12 cellular contexts compared by ENCODE assay signal in the genomic region with DNA sequence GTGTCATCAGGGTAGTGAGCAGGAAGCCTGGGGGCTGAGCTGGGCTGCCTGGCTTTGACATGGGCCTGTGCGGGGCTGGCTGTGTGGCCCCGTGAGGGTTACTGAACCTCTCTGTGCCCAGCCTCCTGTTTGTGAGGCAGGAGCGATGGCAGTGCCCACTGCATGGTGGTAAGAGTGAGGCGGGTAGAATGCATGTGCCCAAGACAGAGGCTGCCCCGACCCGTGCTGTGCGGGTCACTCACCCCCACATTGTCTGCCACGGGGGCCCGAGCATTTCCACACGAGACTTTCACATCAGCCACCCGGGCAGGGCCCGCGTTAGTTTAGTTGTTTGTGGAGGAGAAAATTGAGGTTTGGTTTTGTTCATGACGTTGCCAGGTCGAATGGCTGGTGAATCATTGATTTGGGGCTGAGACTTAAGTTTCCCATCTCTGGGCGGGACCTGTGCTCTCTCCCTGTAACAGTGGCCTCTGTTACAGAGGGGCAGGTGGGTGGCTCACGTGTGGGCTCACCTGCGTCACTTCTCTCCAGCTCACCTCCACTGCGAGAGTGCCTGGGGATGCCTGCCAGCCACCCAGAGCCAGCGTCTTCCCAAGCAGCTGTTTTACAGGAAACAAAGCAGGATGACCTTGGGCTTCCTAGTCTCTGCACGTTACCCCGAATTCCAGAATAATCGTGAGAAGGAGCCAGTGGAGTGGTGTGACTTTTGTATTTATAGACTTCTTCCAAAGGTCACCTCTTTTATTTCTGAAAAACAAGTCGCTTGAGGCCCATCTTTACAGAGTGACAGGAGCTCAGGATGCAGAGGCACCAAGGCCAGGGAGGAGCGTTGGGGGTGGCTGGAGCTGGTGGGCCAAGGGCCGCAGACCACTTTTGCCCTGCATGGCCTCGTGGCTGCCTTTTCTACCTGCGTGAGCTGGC.
DNase-seq lines count a peak whose midpoint lies in the region; ATAC-seq and TF ChIP-seq lines count a peak whose summit lies in the region.
"Had no signal": no experiment of that assay in that cellular context is flagged by ENCODE, and none has a peak within 500 bp of the region (broad histone marks: within the 10 kb centered on the region; RNA-seq: fewer than 3 reads in every experiment).

No MANE protein-coding gene starts in this region.

- no CpG with 5 or more reads among the region's 28 CpGs for WGBS in neuronal stem cell (ENCODE audit: extremely low coverage in 2 of 2, insufficient read length in 2 of 2, insufficient replicate concordance in 1 of 2), 2 donors

- H2BK5ac ChIP-seq in neuronal stem cell (ENCODE audit: low read length): peak overlapping the region; percentile 91

- no peak overlapping the region for H2AFZ ChIP-seq in neuronal stem cell (ENCODE audit: low read length)

- H3K27ac Mint-ChIP-seq in activated CD4-positive, alpha-beta T cell treated with anti-CD3 and anti-CD28 coated beads for 36 hours: peak overlapping the region; percentile 85

- H4K8ac ChIP-seq in neuronal stem cell (ENCODE audit: low read depth, low read length): no peak overlapping the region

- peak; percentile 51 for DNase-seq in activated CD4-positive, alpha-beta T cell treated with anti-CD3 and anti-CD28 coated beads for 36 hours
- no peak for DNase-seq in activated CD4-positive, alpha-beta T cell treated with anti-CD3 and anti-CD28 coated beads, Interleukin-2, amount 50 U/mL, for 1 hour
- DNase-seq in RWPE1 (ENCODE audit: low spot score): no peak
- peak; percentile 55 for DNase-seq in dermis blood vessel endothelial cell
- no peak for DNase-seq in neuronal stem cell (ENCODE audit: low spot score)
- no peak for DNase-seq in hippocampal formation (lab: John Stamatoyannopoulos, UW)
- DNase-seq: erythroblast; GOT3; Right ventricle myocardium superior; stimulated activated CD4-positive, alpha-beta T cell treated with anti-CD3 and anti-CD28 coated beads, Interleukin-12 subunit alpha, Interleukin-12 subunit beta, amount 100 ng/mL, for 4 hours had no signal

- H3K79me1 ChIP-seq in neuronal stem cell (ENCODE audit: low read depth, low read length): peaks cover 3% of the 10 kb centered on the region

- no peak overlapping the region for H3K4me3 ChIP-seq in neuronal stem cell (ENCODE audit: low read length in 2 of 2)

- H3K27ac ChIP-seq in RWPE1: peak overlapping the region; percentile 71
- H3K27ac ChIP-seq in neuronal stem cell (replicated peaks; ENCODE audit: low read length): peak overlapping the region; percentile 30

- H2BK15ac ChIP-seq in neuronal stem cell (ENCODE audit: low read length): peak overlapping the region; percentile 32

- no peak overlapping the region for H3K4me2 ChIP-seq in neuronal stem cell (ENCODE audit: insufficient read depth, low read length, poor library complexity, severe bottlenecking)

- H3K18ac ChIP-seq in neuronal stem cell (ENCODE audit: low read length): peak overlapping the region; percentile 86

- H3K23ac ChIP-seq in neuronal stem cell (ENCODE audit: low read depth, low read length, poor library complexity): peak overlapping the region; percentile 40

- peak overlapping the region; percentile 8 for H3K14ac ChIP-seq in neuronal stem cell (ENCODE audit: low read length)

- H3K27me3 Mint-ChIP-seq in activated CD4-positive, alpha-beta T cell treated with anti-CD3 and anti-CD28 coated beads for 36 hours: no peaks in the 10 kb centered on the region

- H2BK12ac ChIP-seq in neuronal stem cell (ENCODE audit: low read length): peak overlapping the region; percentile 59

- peaks cover 10% of the 10 kb centered on the region for H3K36me3 Mint-ChIP-seq in activated CD4-positive, alpha-beta T cell treated with anti-CD3 and anti-CD28 coated beads for 36 hours (ENCODE audit: low read depth)

- POLR2A ChIA-PET in activated CD4-positive, alpha-beta T cell treated with anti-CD3 and anti-CD28 coated beads for 36 hours (lab: Charles Lee): no interaction called here
- POLR2A ChIA-PET in RWPE1 (lab: Yijun Ruan, JAX; ENCODE audit: low non-redundant PET): no interaction called here

- no peaks in the 10 kb centered on the region for H3K27me3 ChIP-seq in neuronal stem cell (ENCODE audit: control insufficient read depth in 3 of 3, insufficient read depth in 3 of 3, low read depth in 1 of 3, low read length in 3 of 3)

- peak; percentile 83 for ATAC-seq in activated CD4-positive, alpha-beta T cell treated with anti-CD3 and anti-CD28 coated beads for 36 hours
- ATAC-seq in GM18909 (IDR thresholded peaks at IDR 0.05; ENCODE audit: poor library complexity, unreplicated experiment): no peak
- no peak for ATAC-seq in GM18511 (IDR thresholded peaks at IDR 0.05; ENCODE audit: unreplicated experiment)

- no peak overlapping the region for H3K4me3 Mint-ChIP-seq in activated CD4-positive, alpha-beta T cell treated with anti-CD3 and anti-CD28 coated beads for 36 hours

- H3K4ac ChIP-seq in neuronal stem cell (ENCODE audit: low read length): no peak overlapping the region

- H4K91ac ChIP-seq in neuronal stem cell (ENCODE audit: low read depth, low read length, poor library complexity): peak overlapping the region; percentile 56

- peaks cover 48% of the 10 kb centered on the region for H3K4me1 Mint-ChIP-seq in activated CD4-positive, alpha-beta T cell treated with anti-CD3 and anti-CD28 coated beads for 36 hours

- peaks cover 30 to 33% of the 10 kb centered on the region in 2 donors for H3K4me1 ChIP-seq in neuronal stem cell (ENCODE audit: control insufficient read depth in 2 of 2, insufficient read depth in 1 of 2, low read depth in 1 of 2, low read length in 2 of 2)

- peak overlapping the region; percentile 85 for H2BK120ac ChIP-seq in neuronal stem cell (ENCODE audit: low read depth, low read length)

- no peak overlapping the region for H3K9ac ChIP-seq in neuronal stem cell (ENCODE audit: low read depth, low read length, poor library complexity)

- intact Hi-C loops in activated CD4-positive, alpha-beta T cell treated with anti-CD3 and anti-CD28 coated beads for 36 hours (cut with DNase I, micrococcal nuclease): no loop called here

- peak overlapping the region; percentile 93 for H2AK5ac ChIP-seq in neuronal stem cell (ENCODE audit: low read depth, low read length)

- CTCF ChIA-PET in activated CD4-positive, alpha-beta T cell treated with anti-CD3 and anti-CD28 coated beads for 36 hours (lab: Charles Lee): no interaction called here
- CTCF ChIA-PET in RWPE1 (lab: Yijun Ruan, JAX): no interaction called here

- peaks cover 5% of the 10 kb centered on the region for H3K9me3 Mint-ChIP-seq in activated CD4-positive, alpha-beta T cell treated with anti-CD3 and anti-CD28 coated beads for 36 hours (ENCODE audit: low read depth)

- TF ChIP-seq CTCF in RWPE1 (conservative IDR thresholded peaks at IDR 0.05; ENCODE audit: low read depth): no peak

- no peaks in the 10 kb centered on the region for H3K36me3 ChIP-seq in neuronal stem cell (replicated peaks in 1 of 2; ENCODE audit: control insufficient read depth in 2 of 2, insufficient read depth in 2 of 2, low read length in 2 of 2)

- peaks cover 3 to 5% of the 10 kb centered on the region in 2 donors for H3K9me3 ChIP-seq in neuronal stem cell (replicated peaks in 1 of 2; ENCODE audit: control insufficient read depth in 2 of 2, insufficient read depth in 1 of 2, low read depth in 1 of 2, low read length in 2 of 2)

Comparison
In these comparisons a context has a peak if more than half of its experiments do, and no peak if none do; other contexts are left out.
1. DNase-seq: peak in activated CD4-positive, alpha-beta T cell treated with anti-CD3 and anti-CD28 coated beads for 36 hours (single experiment) and dermis blood vessel endothelial cell (single experiment); none in activated CD4-positive, alpha-beta T cell treated with anti-CD3 and anti-CD28 coated beads, Interleukin-2, amount 50 U/mL, for 1 hour (single experiment), RWPE1 (single experiment), neuronal stem cell (single experiment) and hippocampal formation (0 of 2).